ENCODE assay signal across 8 cellular contexts in the genomic region with DNA sequence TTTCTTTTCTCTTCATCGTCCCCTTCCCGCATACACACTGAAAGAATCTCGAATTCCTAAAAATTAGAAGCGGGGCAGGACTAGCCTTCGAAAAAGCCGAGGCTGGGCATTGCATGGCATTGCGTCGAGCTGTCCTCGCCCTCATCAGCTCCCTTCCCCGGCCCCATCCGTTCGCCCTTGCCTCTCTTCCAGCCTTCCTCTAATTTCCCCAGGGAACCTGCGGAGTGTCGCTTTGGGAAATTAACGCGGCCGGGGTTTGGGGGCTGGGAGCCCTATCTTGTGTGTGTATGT. TPM values are rescaled to one million over a fixed set of nuclear protein-coding genes. Genes with fewer than 3 reads are reported as not detected.
A peak's percentile ranks its signal among the peaks of the same experiment; 100 is the strongest.
DNase-seq lines count a peak whose midpoint lies in the region; ATAC-seq and TF ChIP-seq lines count a peak whose summit lies in the region.

No MANE protein-coding gene starts in this region.

- TF ChIP-seq CTCF in CD14-positive monocyte (IDR thresholded peaks at IDR 0.05) (no peak), NB4 (IDR thresholded peaks at IDR 0.05; ENCODE audit: low read depth, low read length) (no peak), neural cell (IDR thresholded peaks at IDR 0.05; ENCODE audit: poor library complexity, severe bottlenecking) (no peak), GM13976 (IDR thresholded peaks at IDR 0.05; ENCODE audit: borderline replicate concordance, control extremely low read depth, extremely low read depth, insufficient read depth, missing control alignments) (no peak)

- no peak overlapping the region for H3K4me2 ChIP-seq in neural cell (ENCODE audit: low read length)

- peaks cover 75% of the 10 kb centered on the region for H3K79me2 ChIP-seq in neural cell (replicated peaks; ENCODE audit: insufficient read depth, low read length)

- H3K4me3 Mint-ChIP-seq in CD14-positive monocyte = peak overlapping the region; percentile 84 to 91

- H3K27me3 Mint-ChIP-seq in CD14-positive monocyte (ENCODE audit: low read depth in 3 of 3) = peaks cover 50 to 73% (median 72%) of the 10 kb centered on the region in 3 donors

- no peak overlapping the region for H2AFZ ChIP-seq in neural cell (ENCODE audit: low read depth, low read length)

- peaks cover 0 to 9% (median 5%) of the 10 kb centered on the region in 7 donors for H3K9me3 Mint-ChIP-seq in CD14-positive monocyte

- H3K9me3 ChIP-seq in duodenal mucosa (ENCODE audit: control insufficient read depth in 1 of 2, low read length in 2 of 2) (no peaks in the 10 kb centered on the region), neural cell (ENCODE audit: low read length) (no peaks in the 10 kb centered on the region)

- TF ChIP-seq RAD21 in neural cell (conservative IDR thresholded peaks at IDR 0.05) = no peak

- TF ChIP-seq POLR2A in NB4 (IDR thresholded peaks at IDR 0.05; ENCODE audit: extremely low read depth, insufficient read length) = no peak

- H3F3A ChIP-seq in neural cell (ENCODE audit: insufficient read depth, low read length, poor library complexity, severe bottlenecking) = peaks cover 10% of the 10 kb centered on the region

- H3K36me3 ChIP-seq in duodenal mucosa (ENCODE audit: control insufficient read depth in 1 of 2, insufficient read depth in 2 of 2, low read length in 2 of 2) = peaks cover 0 to 6% of the 10 kb centered on the region in 2 donors
- H3K36me3 ChIP-seq in neural cell (ENCODE audit: insufficient read depth, low read length) = peaks cover 4% of the 10 kb centered on the region

- DNase-seq in CD14-positive monocyte (ENCODE audit: low spot score) = no peak
- DNase-seq in NB4 (ENCODE audit: low read depth) = no peak
- DNase-seq in GM13976 (ENCODE audit: low spot score) = no peak
- DNase-seq in NCI-H446 (lab: John Stamatoyannopoulos, UW) = no peak
- DNase-seq in activated CD8-positive, alpha-beta memory T cell treated with anti-CD3 and anti-CD28 coated beads, Interleukin-2, amount 50 U/mL, for 48 hours = no peak

- in situ Hi-C loops in GM13976 (cut with MboI; ENCODE audit: low sequenced_read_pairs, unreplicated experiment) = no loop called here

- H3K4me3 ChIP-seq in NB4 (ENCODE audit: low read depth, low read length) (peak overlapping the region; percentile 46), duodenal mucosa (ENCODE audit: low read depth in 1 of 2, low read length in 2 of 2) (peak overlapping the region; percentile 68 to 76), neural cell (ENCODE audit: low read length) (peak overlapping the region; percentile 87)

- H3K4me1 ChIP-seq in duodenal mucosa (ENCODE audit: control insufficient read depth in 1 of 2, insufficient read depth in 2 of 2, low read length in 2 of 2) = peaks cover 40 to 45% of the 10 kb centered on the region in 2 donors

- H3K27me3 ChIP-seq in duodenal mucosa (ENCODE audit: control insufficient read depth in 1 of 2, insufficient read depth in 2 of 2, low read length in 2 of 2) (no peaks in the 10 kb centered on the region), neural cell (ENCODE audit: insufficient read depth, low read depth, low read length) (no peaks in the 10 kb centered on the region)

- intact Hi-C loops in CD14-positive monocyte (cut with micrococcal nuclease) = no loop called here

- no peaks in the 10 kb centered on the region for H3K9me2 ChIP-seq in neural cell (ENCODE audit: insufficient read depth, low read length)

- no peak for TF ChIP-seq EP300 in neural cell (conservative IDR thresholded peaks at IDR 0.05; ENCODE audit: poor library complexity, severe bottlenecking)

- H3K36me3 Mint-ChIP-seq in CD14-positive monocyte = peaks cover 8 to 19% of the 10 kb centered on the region in 2 donors

- peaks cover 33% of the 10 kb centered on the region for H4K20me1 ChIP-seq in neural cell (ENCODE audit: insufficient read depth)

- H3K9ac ChIP-seq in duodenal mucosa (ENCODE audit: low read depth in 1 of 2, low read length in 2 of 2) (peak overlapping the region; percentile 45 to 57), neural cell (ENCODE audit: low read length) (peak overlapping the region; percentile 99)

- H3K27ac ChIP-seq in duodenal mucosa (ENCODE audit: low read depth, low read length) = peak overlapping the region; percentile 74
- peak overlapping the region; percentile 100 for H3K27ac ChIP-seq in neural cell (ENCODE audit: low read length)

- no peak for ATAC-seq in GM18517 (IDR thresholded peaks at IDR 0.05; ENCODE audit: unreplicated experiment)

- H3K27ac Mint-ChIP-seq in CD14-positive monocyte = peak overlapping the region in 3 of 7 donors; percentile 6 to 76 (median 46)

- peaks cover 53% of the 10 kb centered on the region for H3K4me1 Mint-ChIP-seq in CD14-positive monocyte

TF ChIP-seq in neural cell, 6 proteins besides CTCF, POLR2A, EP300 and RAD21:
- TF ChIP-seq, protein P1, sequence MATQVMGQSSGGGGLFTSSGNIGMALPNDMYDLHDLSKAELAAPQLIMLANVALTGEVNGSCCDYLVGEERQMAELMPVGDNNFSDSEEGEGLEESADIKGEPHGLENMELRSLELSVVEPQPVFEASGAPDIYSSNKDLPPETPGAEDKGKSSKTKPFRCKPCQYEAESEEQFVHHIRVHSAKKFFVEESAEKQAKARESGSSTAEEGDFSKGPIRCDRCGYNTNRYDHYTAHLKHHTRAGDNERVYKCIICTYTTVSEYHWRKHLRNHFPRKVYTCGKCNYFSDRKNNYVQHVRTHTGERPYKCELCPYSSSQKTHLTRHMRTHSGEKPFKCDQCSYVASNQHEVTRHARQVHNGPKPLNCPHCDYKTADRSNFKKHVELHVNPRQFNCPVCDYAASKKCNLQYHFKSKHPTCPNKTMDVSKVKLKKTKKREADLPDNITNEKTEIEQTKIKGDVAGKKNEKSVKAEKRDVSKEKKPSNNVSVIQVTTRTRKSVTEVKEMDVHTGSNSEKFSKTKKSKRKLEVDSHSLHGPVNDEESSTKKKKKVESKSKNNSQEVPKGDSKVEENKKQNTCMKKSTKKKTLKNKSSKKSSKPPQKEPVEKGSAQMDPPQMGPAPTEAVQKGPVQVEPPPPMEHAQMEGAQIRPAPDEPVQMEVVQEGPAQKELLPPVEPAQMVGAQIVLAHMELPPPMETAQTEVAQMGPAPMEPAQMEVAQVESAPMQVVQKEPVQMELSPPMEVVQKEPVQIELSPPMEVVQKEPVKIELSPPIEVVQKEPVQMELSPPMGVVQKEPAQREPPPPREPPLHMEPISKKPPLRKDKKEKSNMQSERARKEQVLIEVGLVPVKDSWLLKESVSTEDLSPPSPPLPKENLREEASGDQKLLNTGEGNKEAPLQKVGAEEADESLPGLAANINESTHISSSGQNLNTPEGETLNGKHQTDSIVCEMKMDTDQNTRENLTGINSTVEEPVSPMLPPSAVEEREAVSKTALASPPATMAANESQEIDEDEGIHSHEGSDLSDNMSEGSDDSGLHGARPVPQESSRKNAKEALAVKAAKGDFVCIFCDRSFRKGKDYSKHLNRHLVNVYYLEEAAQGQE (IDR thresholded peaks at IDR 0.05; ENCODE audit: borderline replicate concordance) = peak; percentile 5
- TF ChIP-seq EZH2 (IDR thresholded peaks at IDR 0.05; ENCODE audit: borderline replicate concordance, insufficient read depth, low read length, poor library complexity, severe bottlenecking) = no peak

RNA-seq across cellular contexts. Expression of a gene that starts 1.1 kb away (rescaled TPM):
- polyA plus RNA-seq in CD14-positive monocyte (1 to 10 TPM; 2.4 to 2.6 TPM), neural cell (504 and 557 TPM in 2 replicates)
- polyA minus RNA-seq in neural cell = 239 and 310 TPM in 2 replicates

RNA-seq across cellular contexts. Expression of a gene that starts 5.1 kb away (rescaled TPM):
- not detected for polyA plus RNA-seq in CD14-positive monocyte
- 1.4 and 2.0 TPM in 2 replicates for polyA plus RNA-seq in neural cell
- 0.24 and 1.3 TPM in 2 replicates for polyA minus RNA-seq in neural cell

RNA-seq across cellular contexts. Expression of a gene that starts 14.3 kb away (rescaled TPM):
- polyA plus RNA-seq in CD14-positive monocyte (100 to 1,000 TPM; 113 to 140 TPM), neural cell (134 and 176 TPM in 2 replicates)
- 120 and 128 TPM in 2 replicates for polyA minus RNA-seq in neural cell

RNA-seq across cellular contexts. Expression of a gene that starts 22.1 kb away (rescaled TPM):
- polyA plus RNA-seq in CD14-positive monocyte (100 to 1,000 TPM; 269 to 371 TPM), neural cell (not detected in 2 replicates)
- polyA minus RNA-seq in neural cell = not detected in 2 replicates

RNA-seq across cellular contexts. Expression of a gene that starts 43.4 kb away (rescaled TPM):
- 10 to 100 TPM; 70.1 to 77.1 TPM for polyA plus RNA-seq in CD14-positive monocyte
- polyA plus RNA-seq in neural cell = 45.8 and 50.2 TPM in 2 replicates
- polyA minus RNA-seq in neural cell = 22.2 and 22.6 TPM in 2 replicates

Comparison
In these comparisons a context has a peak if more than half of its experiments do, and no peak if none do; other contexts are left out.
1. RNA of a gene that starts 1.1 kb away (polyA plus RNA-seq): 504 to 557 TPM in neural cell; 2.4 to 2.6 TPM in CD14-positive monocyte; every median in the first group is over 100 times any median in the second.
2. Peak in every context shown above with its lines, with median percentiles within 50 percentile points of each other: H3K4me3 ChIP-seq.